Comparison of ENCODE assay signal across 11 cellular contexts in genomic region chr5:59042683-59043082, GRCh38.
DNase-seq lines count a peak whose midpoint lies in the region; ATAC-seq and TF ChIP-seq lines count a peak whose summit lies in the region.
"Had no signal": no experiment of that assay in that cellular context is flagged by ENCODE, and none has a peak within 500 bp of the region (broad histone marks: within the 10 kb centered on the region; RNA-seq: fewer than 3 reads in every experiment).

No MANE protein-coding gene starts in this region.

- H3K27ac ChIP-seq in epithelial cell of prostate (peak overlapping the region; percentile 47), psoas muscle (peak overlapping the region; percentile 94), right lobe of liver (no peak overlapping the region), vagina (no peak overlapping the region)
- H3K27ac ChIP-seq: 22Rv1 had no signal

- WGBS in psoas muscle, 3 donors, result 15 to 43% (median 24%) methylated on average over 3 of the region's 3 CpGs
- whole genome bisulfite sequencing in right lobe of liver (ENCODE audit: insufficient coverage, low coverage, low lambda C conversion rate, missing lambda C conversion rate), result 71% methylated on average over 1 of the region's 3 CpGs

- H3K4me3 ChIP-seq in psoas muscle, result peak overlapping the region; percentile 0
- no peak overlapping the region for H3K4me3 ChIP-seq in right lobe of liver
- H3K4me3 ChIP-seq in vagina, result no peak overlapping the region
- H3K4me3 ChIP-seq: upper lobe of left lung had no signal

- ATAC-seq in psoas muscle (peak in 3 of 4 donors; percentile 36 to 60 (median 52)), right lobe of liver (no peak), GM19395 (IDR thresholded peaks at IDR 0.05; ENCODE audit: unreplicated experiment) (no peak)

- H3K4me1 ChIP-seq in psoas muscle, result peaks cover 33% of the 10 kb centered on the region
- H3K4me1 ChIP-seq in right lobe of liver, result peaks cover 0 to 11% (median 0%) of the 10 kb centered on the region in 4 donors
- H3K4me1 ChIP-seq in vagina, result peaks cover 26% of the 10 kb centered on the region

- intact Hi-C loops in psoas muscle (cut with DNase I) (loop anchor here in 1 of 2 donors (5.0 kb wide), 1 partner anchor 35 kb away; no protein-coding TSS in a partner anchor), right lobe of liver (cut with DNase I) (no loop called here), vagina (cut with DNase I) (no loop called here)

- TF ChIP-seq CTCF in psoas muscle (IDR thresholded peaks at IDR 0.05) (no peak), right lobe of liver (IDR thresholded peaks at IDR 0.05) (no peak), vagina (IDR thresholded peaks at IDR 0.05) (no peak)

- H3K36me3 ChIP-seq in psoas muscle (ENCODE audit: insufficient read depth in 1 of 2, low read depth in 1 of 2) (no peaks in the 10 kb centered on the region), right lobe of liver (no peaks in the 10 kb centered on the region), vagina (no peaks in the 10 kb centered on the region)
- H3K36me3 ChIP-seq: upper lobe of left lung had no signal

- no peaks in the 10 kb centered on the region for H3K27me3 ChIP-seq in psoas muscle (ENCODE audit: insufficient read depth in 3 of 3, low read length in 2 of 3)
- no peaks in the 10 kb centered on the region for H3K27me3 ChIP-seq in right lobe of liver
- no peaks in the 10 kb centered on the region for H3K27me3 ChIP-seq in vagina
- H3K27me3 ChIP-seq: upper lobe of left lung had no signal

- DNase-seq in DMS 273 (lab: John Stamatoyannopoulos, UW; ENCODE audit: unreplicated experiment) (peak; percentile 46), DMS 273 treated with DMSO at 0.1 percent for 48 hours (lab: John Stamatoyannopoulos, UW) (no peak), RPMI7951 (ENCODE audit: low read depth) (peak; percentile 69), epithelial cell of prostate (ENCODE audit: low read depth, low spot score) (no peak), psoas muscle (peak; percentile 76 to 88), right lobe of liver (no peak), vagina (ENCODE audit: extremely low spot score in 2 of 2) (no peak)
- DNase-seq: NCI-H1694 had no signal

- TF ChIP-seq POLR2A in right lobe of liver (IDR thresholded peaks at IDR 0.05) (no peak), vagina (IDR thresholded peaks at IDR 0.05) (no peak)

- no peaks in the 10 kb centered on the region for H3K9me3 ChIP-seq in psoas muscle
- H3K9me3 ChIP-seq in right lobe of liver, result no peaks in the 10 kb centered on the region
- H3K9me3 ChIP-seq in vagina, result no peaks in the 10 kb centered on the region
- H3K9me3 ChIP-seq: upper lobe of left lung had no signal

Comparison
In these comparisons a context has a peak if more than half of its experiments do, and no peak if none do; other contexts are left out.
1. DNase-seq: peak in DMS 273 (single experiment), RPMI7951 (single experiment) and psoas muscle (2 of 2); none in DMS 273 treated with DMSO at 0.1 percent for 48 hours (single experiment), epithelial cell of prostate (single experiment), right lobe of liver (0 of 3) and vagina (0 of 2).
2. H3K27ac ChIP-seq: peak in epithelial cell of prostate (single experiment) and psoas muscle (single experiment); none in right lobe of liver (0 of 3) and vagina (single experiment).
3. ATAC-seq: peak in psoas muscle (3 of 4); none in right lobe of liver (0 of 4) and GM19395 (single experiment).